ENCODE assay signal across 11 cellular contexts in genomic region chr14:73751157-73751691, GRCh38. TPM values are rescaled to one million over a fixed set of nuclear protein-coding genes. Genes with fewer than 3 reads are reported as not detected.
DNase-seq lines count a peak whose midpoint lies in the region; ATAC-seq, FAIRE-seq and TF ChIP-seq lines count a peak whose summit lies in the region.
"Had no signal": no experiment of that assay in that cellular context is flagged by ENCODE, and none has a peak within 500 bp of the region (broad histone marks: within the 10 kb centered on the region; RNA-seq: fewer than 3 reads in every experiment).

No MANE protein-coding gene starts in this region.

- peak overlapping the region; percentile 91 for H3K27ac Mint-ChIP-seq in stimulated activated effector memory CD8-positive, alpha-beta T cell treated with anti-CD3 and anti-CD28 coated beads, Interleukin-12 subunit alpha, Interleukin-12 subunit beta, amount 100 ng/mL, for 72 hours

- H3K4me1 ChIP-seq in RWPE2 (ENCODE audit: insufficient read depth, poor library complexity, severe bottlenecking) (peaks cover 95% of the 10 kb centered on the region), gastroesophageal sphincter (peaks cover 51 to 100% (median 81%) of the 10 kb centered on the region in 3 donors)

- peaks cover 100% of the 10 kb centered on the region for H3K4me1 Mint-ChIP-seq in stimulated activated effector memory CD8-positive, alpha-beta T cell treated with anti-CD3 and anti-CD28 coated beads, Interleukin-12 subunit alpha, Interleukin-12 subunit beta, amount 100 ng/mL, for 72 hours

- peaks cover 24% of the 10 kb centered on the region for H3K36me3 ChIP-seq in RWPE2 (ENCODE audit: low read depth)
- no peaks in the 10 kb centered on the region for H3K36me3 ChIP-seq in gastroesophageal sphincter

- no peak for DNase-seq in HTR-8/SVneo (ENCODE audit: insufficient read length, low spot score)
- DNase-seq in RWPE2 (ENCODE audit: low spot score), result no peak
- DNase-seq in stimulated activated effector memory CD8-positive, alpha-beta T cell treated with anti-CD3 and anti-CD28 coated beads, Interleukin-12 subunit alpha, Interleukin-12 subunit beta, amount 100 ng/mL, for 72 hours (ENCODE audit: low spot score in 2 of 2), result no peak
- no peak for DNase-seq in head of caudate nucleus
- no peak for DNase-seq in DMS79 treated with DMSO at 0.1 percent for 48 hours (lab: John Stamatoyannopoulos, UW)
- DNase-seq: activated T-cell treated with anti-CD3 and anti-CD28 coated beads, Interleukin-2, amount 50 U/mL, for 48 hours; stimulated activated CD4-positive, alpha-beta T cell treated with anti-CD3 and anti-CD28 coated beads, Interleukin-2, amount 100 ng/mL, for 48 hours had no signal

- no peaks in the 10 kb centered on the region for H3K9me3 Mint-ChIP-seq in stimulated activated effector memory CD8-positive, alpha-beta T cell treated with anti-CD3 and anti-CD28 coated beads, Interleukin-12 subunit alpha, Interleukin-12 subunit beta, amount 100 ng/mL, for 72 hours

- peak; percentile 81 for FAIRE-seq in HTR-8/SVneo (lab: Jason Lieb, UNC)

- TF ChIP-seq CTCF in RWPE2 (IDR thresholded peaks at IDR 0.05; ENCODE audit: poor library complexity, severe bottlenecking), result no peak
- TF ChIP-seq CTCF in gastroesophageal sphincter (IDR thresholded peaks at IDR 0.05), result no peak

- peaks cover 66% of the 10 kb centered on the region for H3K36me3 Mint-ChIP-seq in stimulated activated effector memory CD8-positive, alpha-beta T cell treated with anti-CD3 and anti-CD28 coated beads, Interleukin-12 subunit alpha, Interleukin-12 subunit beta, amount 100 ng/mL, for 72 hours

- intact Hi-C loops in head of caudate nucleus (cut with DNase I), result loop anchor here (5.0 to 10.0 kb wide), 2 partner anchors 36 to 204 kb away; partner anchors contain the start of genes COQ6 and FAM161B

- H3K9me3 ChIP-seq in RWPE2 (ENCODE audit: severe bottlenecking) (no peaks in the 10 kb centered on the region), gastroesophageal sphincter (no peaks in the 10 kb centered on the region)
- H3K9me3 ChIP-seq: SJSA1 had no signal

- no peak for TF ChIP-seq POLR2A in gastroesophageal sphincter (IDR thresholded peaks at IDR 0.05)

- no peak overlapping the region for H3K4me3 ChIP-seq in RWPE2 (ENCODE audit: severe bottlenecking)
- no peak overlapping the region for H3K4me3 ChIP-seq in gastroesophageal sphincter
- H3K4me3 ChIP-seq: SJSA1 had no signal

- peak overlapping the region; percentile 83 for H3K4me3 Mint-ChIP-seq in stimulated activated effector memory CD8-positive, alpha-beta T cell treated with anti-CD3 and anti-CD28 coated beads, Interleukin-12 subunit alpha, Interleukin-12 subunit beta, amount 100 ng/mL, for 72 hours

- ATAC-seq in RWPE2 (ENCODE audit: low read depth) (no peak), gastroesophageal sphincter (no peak), HG03175 (IDR thresholded peaks at IDR 0.05; ENCODE audit: unreplicated experiment) (no peak), HG02938 (IDR thresholded peaks at IDR 0.05; ENCODE audit: unreplicated experiment) (no peak)
- ATAC-seq in stimulated activated effector memory CD8-positive, alpha-beta T cell treated with anti-CD3 and anti-CD28 coated beads, Interleukin-12 subunit alpha, Interleukin-12 subunit beta, amount 100 ng/mL, for 72 hours, result no peak

- no CpG with 5 or more reads among the region's 7 CpGs for WGBS in gastroesophageal sphincter (ENCODE audit: low coverage in 1 of 2), 2 donors

- TF ChIP-seq EP300 in gastroesophageal sphincter (IDR thresholded peaks at IDR 0.05), result no peak

- no peaks in the 10 kb centered on the region for H3K27me3 ChIP-seq in RWPE2 (ENCODE audit: insufficient read depth, poor library complexity, severe bottlenecking)
- no peaks in the 10 kb centered on the region for H3K27me3 ChIP-seq in gastroesophageal sphincter
- H3K27me3 ChIP-seq: SJSA1 had no signal

- H3K27ac ChIP-seq in RWPE2 (ENCODE audit: poor library complexity, severe bottlenecking) (peak overlapping the region; percentile 99), gastroesophageal sphincter (peak overlapping the region; percentile 75 to 100 (median 98))

RNA-seq across cellular contexts. Expression of gene PNMA1, which starts 37.0 kb away (rescaled TPM):
- total RNA-seq in gastroesophageal sphincter, result 10 to 100 TPM; 41.7 to 95.2 (median 47.6) TPM
